Comparison of ENCODE assay signal across 27 cellular contexts in the genomic region with DNA sequence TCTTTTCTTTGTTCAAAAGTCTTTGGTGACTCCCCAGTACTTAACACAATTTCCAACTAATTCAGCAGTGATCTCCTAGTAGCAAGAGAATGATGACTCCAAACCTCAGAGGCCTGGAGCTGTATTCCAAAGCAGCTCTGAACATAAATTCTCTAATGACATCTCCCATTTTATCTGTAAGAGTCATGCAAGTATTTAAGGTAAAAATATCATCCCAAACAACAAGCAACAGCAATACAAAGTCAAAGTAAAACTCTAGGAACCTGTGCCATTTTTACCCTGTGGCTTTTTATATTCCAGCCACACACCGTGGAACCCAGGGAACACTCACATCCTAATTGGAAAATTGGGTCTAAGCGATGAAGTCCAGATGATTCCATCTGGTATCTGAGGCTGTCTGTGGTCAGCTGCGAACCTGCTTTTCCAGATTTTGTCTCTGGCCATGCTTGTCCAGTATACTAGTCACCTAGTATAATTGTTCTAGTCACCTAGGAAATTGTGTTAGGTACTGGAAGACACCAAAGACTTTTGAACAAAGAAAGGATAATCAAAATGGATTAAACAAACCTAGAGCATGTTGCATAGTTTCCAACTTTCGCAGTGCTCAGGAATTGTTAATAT.
DNase-seq lines count a peak whose midpoint lies in the region; ATAC-seq and TF ChIP-seq lines count a peak whose summit lies in the region.
"Had no signal": no experiment of that assay in that cellular context is flagged by ENCODE, and none has a peak within 500 bp of the region (broad histone marks: within the 10 kb centered on the region; RNA-seq: fewer than 3 reads in every experiment).

No MANE protein-coding gene starts in this region.

- no peak overlapping the region for H3K9ac ChIP-seq in trophoblast cell (ENCODE audit: low read length)

- H2BK120ac ChIP-seq in trophoblast cell (ENCODE audit: insufficient read depth, low read length, poor library complexity): no peak overlapping the region

- H3K27me3 ChIP-seq in trophoblast cell (ENCODE audit: insufficient read depth, low read length): no peaks in the 10 kb centered on the region
- peaks cover 0 to 2% of the 10 kb centered on the region in 2 donors for H3K27me3 ChIP-seq in aorta (ENCODE audit: control insufficient read depth in 1 of 2, insufficient read depth in 2 of 2, low read length in 1 of 2)
- H3K27me3 ChIP-seq: SJCRH30 had no signal

- no peak overlapping the region for H3K14ac ChIP-seq in trophoblast cell (ENCODE audit: low read length)

- no peaks in the 10 kb centered on the region for H3K4me1 Mint-ChIP-seq in activated naive CD4-positive, alpha-beta T cell treated with anti-CD3 and anti-CD28 coated beads, Interleukin-2, amount 50 U/mL, for 24 hours
- H3K4me1 Mint-ChIP-seq: B cell had no signal

- H3K4me3 Mint-ChIP-seq in activated naive CD4-positive, alpha-beta T cell treated with anti-CD3 and anti-CD28 coated beads, Interleukin-2, amount 50 U/mL, for 24 hours: no peak overlapping the region
- H3K4me3 Mint-ChIP-seq: B cell; CD8-positive, alpha-beta T cell; HFFc6 had no signal

- no peaks in the 10 kb centered on the region for H3K36me3 Mint-ChIP-seq in activated naive CD4-positive, alpha-beta T cell treated with anti-CD3 and anti-CD28 coated beads, Interleukin-2, amount 50 U/mL, for 24 hours
- H3K36me3 Mint-ChIP-seq: CD8-positive, alpha-beta T cell had no signal

- intact Hi-C loops in aorta (cut with DNase I) (no loop called here), posterior vena cava (cut with DNase I) (loop anchor here in 1 of 2 donors (1.0 kb wide), 1 partner anchor 13 kb away; no protein-coding TSS in a partner anchor)

- H4K8ac ChIP-seq in trophoblast cell (ENCODE audit: low read depth, low read length): no peak overlapping the region

- ATAC-seq in GM21528 (IDR thresholded peaks at IDR 0.05; ENCODE audit: low FRiP score, unreplicated experiment): no peak
- no peak for ATAC-seq in aorta (ENCODE audit: low FRiP score)
- ATAC-seq: CD8-positive, alpha-beta T cell had no signal

- peak overlapping the region; percentile 27 for H3K27ac Mint-ChIP-seq in activated naive CD4-positive, alpha-beta T cell treated with anti-CD3 and anti-CD28 coated beads, Interleukin-2, amount 50 U/mL, for 24 hours
- H3K27ac Mint-ChIP-seq: B cell; CD8-positive, alpha-beta T cell; HFFc6 had no signal

- peaks cover 14% of the 10 kb centered on the region for H3K27me3 Mint-ChIP-seq in activated naive CD4-positive, alpha-beta T cell treated with anti-CD3 and anti-CD28 coated beads, Interleukin-2, amount 50 U/mL, for 24 hours

- TF ChIP-seq CTCF in GM10266 (IDR thresholded peaks at IDR 0.05; ENCODE audit: control insufficient read depth, insufficient read depth, low read depth, missing control alignments): no peak

- H3K23ac ChIP-seq in trophoblast cell (ENCODE audit: low read length): no peak overlapping the region

- no peak overlapping the region for H2AFZ ChIP-seq in trophoblast cell (ENCODE audit: insufficient read depth, low read length, poor library complexity)
- H2AFZ ChIP-seq: PC-9 had no signal

- no CpG with 5 or more reads among the region's 4 CpGs for WGBS in trophoblast cell (ENCODE audit: extremely low coverage, insufficient coverage, insufficient read length)
- WGBS in aorta, 2 donors: 89 to 95% methylated on average over 4 of the region's 4 CpGs

- H3K4me1 ChIP-seq in trophoblast cell (ENCODE audit: control insufficient read depth in 1 of 2, insufficient read depth in 2 of 2, low read length in 2 of 2): peaks cover 0 to 5% of the 10 kb centered on the region in 2 experiments
- no peaks in the 10 kb centered on the region for H3K4me1 ChIP-seq in aorta (ENCODE audit: control insufficient read depth in 1 of 2, insufficient read depth in 2 of 2, low read length in 2 of 2)
- H3K4me1 ChIP-seq: Caco-2 had no signal

- no peak overlapping the region for H4K91ac ChIP-seq in trophoblast cell (ENCODE audit: low read depth, low read length)

- H3K79me2 ChIP-seq in trophoblast cell (ENCODE audit: control insufficient read depth, insufficient read depth, low read length, poor library complexity): no peaks in the 10 kb centered on the region

- H3K4me3 ChIP-seq in trophoblast cell (ENCODE audit: low read depth, low read length) (no peak overlapping the region), aorta (ENCODE audit: low read length in 2 of 2) (no peak overlapping the region)
- H3K4me3 ChIP-seq: PC-9 had no signal

- H3K9me3 ChIP-seq in trophoblast cell (ENCODE audit: insufficient read depth, low read depth, low read length): peaks cover 1% of the 10 kb centered on the region
- no peaks in the 10 kb centered on the region for H3K9me3 ChIP-seq in aorta (ENCODE audit: control insufficient read depth, low read length)
- H3K9me3 ChIP-seq: Caco-2, SJCRH30 had no signal

- no peaks in the 10 kb centered on the region for H3K9me3 Mint-ChIP-seq in activated naive CD4-positive, alpha-beta T cell treated with anti-CD3 and anti-CD28 coated beads, Interleukin-2, amount 50 U/mL, for 24 hours
- H3K9me3 Mint-ChIP-seq: CD8-positive, alpha-beta T cell; HFFc6 had no signal

- no peak for DNase-seq in activated naive CD4-positive, alpha-beta T cell treated with Interleukin-2 at 50 U/mL for 16 hours
- DNase-seq in myocyte (ENCODE audit: low read depth) (peak; percentile 59), trophoblast cell (peak; percentile 61 to 79), GM10266 (ENCODE audit: extremely low spot score) (no peak), aorta (no peak), posterior vena cava (ENCODE audit: low spot score) (no peak)
- DNase-seq: Caco-2; CD8-positive, alpha-beta T cell; DMS79; EL; GF-D8; H7; HFFc6; IMR-90; KG1; MM.1S; NCI-H2029 treated with DMSO at 0.1 percent for 48 hours; NCI-H446 treated with DMSO at 0.1 percent for 48 hours; NCI-H526; NCI-H82; PC-9; SJCRH30 had no signal

- no peaks in the 10 kb centered on the region for H3K79me1 ChIP-seq in trophoblast cell (ENCODE audit: low read length)

- no peak overlapping the region for H2BK12ac ChIP-seq in trophoblast cell (ENCODE audit: low read length)

- H3K4me2 ChIP-seq in trophoblast cell (ENCODE audit: low read length): no peak overlapping the region
- H3K4me2 ChIP-seq: PC-9 had no signal

- H4K12ac ChIP-seq in trophoblast cell (ENCODE audit: low read depth, low read length): no peak overlapping the region

- no peak overlapping the region for H2AK5ac ChIP-seq in trophoblast cell (ENCODE audit: low read length)

- H2BK5ac ChIP-seq in trophoblast cell (ENCODE audit: low read depth, low read length, poor library complexity): no peak overlapping the region

- no peak overlapping the region for H3K4ac ChIP-seq in trophoblast cell (ENCODE audit: low read depth, low read length)

- no peak overlapping the region for H3K27ac ChIP-seq in trophoblast cell (ENCODE audit: low read depth, low read length)
- H3K27ac ChIP-seq in aorta (ENCODE audit: low read depth in 1 of 2, low read length in 2 of 2): no peak overlapping the region
- H3K27ac ChIP-seq: 22Rv1, C4-2B, PC-9 had no signal

- H3K36me3 ChIP-seq in trophoblast cell (ENCODE audit: control insufficient read depth in 1 of 2, insufficient read depth in 2 of 2, low read length in 2 of 2): no peaks in the 10 kb centered on the region
- H3K36me3 ChIP-seq in aorta (ENCODE audit: control insufficient read depth in 1 of 2, insufficient read depth in 2 of 2, low read length in 1 of 2): no peaks in the 10 kb centered on the region
- H3K36me3 ChIP-seq: SJCRH30 had no signal

- no peak overlapping the region for H3K18ac ChIP-seq in trophoblast cell (ENCODE audit: low read length)

Comparison
In these comparisons a context has a peak if more than half of its experiments do, and no peak if none do; other contexts are left out.
1. DNase-seq: peak in myocyte (single experiment) and trophoblast cell (2 of 2); none in activated naive CD4-positive, alpha-beta T cell treated with Interleukin-2 at 50 U/mL for 16 hours (single experiment), GM10266 (single experiment), aorta (0 of 2) and posterior vena cava (single experiment).